20 cellular contexts compared by ENCODE assay signal in the genomic region with DNA sequence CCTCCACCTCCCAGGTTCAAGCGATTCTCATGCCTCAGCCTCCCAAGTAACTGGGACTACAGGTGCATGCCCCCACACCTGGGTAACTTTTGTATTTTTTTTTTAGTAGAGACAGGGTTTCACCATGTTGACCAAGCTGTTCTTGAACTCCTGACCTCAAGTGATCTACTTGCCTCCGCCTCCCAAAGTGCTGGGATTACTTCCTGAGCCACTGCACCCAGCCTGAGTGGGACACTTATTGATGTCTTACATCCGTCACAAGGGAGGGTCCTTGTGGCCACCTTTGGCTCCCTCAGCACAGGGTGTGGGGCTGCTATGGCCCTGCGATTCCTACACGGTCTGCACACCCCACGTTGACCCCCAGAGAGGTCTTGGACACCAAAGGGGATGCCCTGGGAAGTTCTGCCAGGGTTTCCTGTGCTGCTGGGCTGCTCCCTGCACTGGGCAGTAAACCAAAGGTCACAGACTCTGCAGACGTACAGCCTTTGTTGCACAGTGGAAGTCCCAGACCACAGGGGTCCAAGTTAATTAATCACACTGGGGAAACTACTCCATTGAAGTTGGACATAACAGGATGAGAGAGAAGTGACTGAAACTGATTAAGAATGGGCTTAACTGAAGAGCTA.
DNase-seq lines count a peak whose midpoint lies in the region; ATAC-seq, FAIRE-seq and TF ChIP-seq lines count a peak whose summit lies in the region.
"Had no signal": no experiment of that assay in that cellular context is flagged by ENCODE, and none has a peak within 500 bp of the region (broad histone marks: within the 10 kb centered on the region; RNA-seq: fewer than 3 reads in every experiment).

No MANE protein-coding gene starts in this region.

- H4K8ac ChIP-seq in neuronal stem cell (ENCODE audit: low read depth, low read length) = no peak overlapping the region

- intact Hi-C loops in HepG2 (cut with micrococcal nuclease; ENCODE audit: unreplicated experiment) = no loop called here
- intact Hi-C loops in CD8-positive, alpha-beta T cell (cut with DNase I, micrococcal nuclease) = no loop called here

- no peak overlapping the region for H4K91ac ChIP-seq in neuronal stem cell (ENCODE audit: low read depth, low read length, poor library complexity)

- BruUV-seq in HepG2 (replicated peaks; lab: Mats Ljungman, UMichigan) = no TSS peak

- FAIRE-seq in HTR-8/SVneo (lab: Jason Lieb, UNC) (peak; percentile 46), HepG2 (lab: Jason Lieb, UNC) (no peak)
- FAIRE-seq: G401.6, RCC 7860 had no signal

- peaks cover 18% of the 10 kb centered on the region for H3K79me2 ChIP-seq in HepG2 (ENCODE audit: insufficient read depth, low read length)

- H3K27ac Mint-ChIP-seq in CD8-positive, alpha-beta T cell = no peak overlapping the region
- H3K27ac Mint-ChIP-seq in endothelial cell (ENCODE audit: unreplicated experiment) = no peak overlapping the region
- H3K27ac Mint-ChIP-seq: HFFc6 had no signal

- H3K79me1 ChIP-seq in neuronal stem cell (ENCODE audit: low read depth, low read length) = peaks cover 3% of the 10 kb centered on the region

- in situ Hi-C loops in HepG2 (cut with HindIII; ENCODE audit: extremely low pct_ligation_motif_present, low pct_unique_long_range_greater_than_20kb) = no loop called here

- TF ChIP-seq EP300 in HepG2 (IDR thresholded peaks at IDR 0.05; ENCODE audit: low read depth in 2 of 2, low read length in 2 of 2) (no peak), HepG2 (CRISPR knock-in tag; IDR thresholded peaks at IDR 0.05; ENCODE audit: borderline replicate concordance) (no peak)

- H2BK12ac ChIP-seq in neuronal stem cell (ENCODE audit: low read length) = no peak overlapping the region

- H3K27ac ChIP-seq in WERI-Rb-1 (peak overlapping the region; percentile 86), HepG2 (ENCODE audit: extremely low read length, insufficient read depth, low read length) (peak overlapping the region; percentile 30), neuronal stem cell (replicated peaks; ENCODE audit: low read length) (peak overlapping the region; percentile 51)
- no peak overlapping the region for H3K27ac ChIP-seq in CD8-positive, alpha-beta T cell (ENCODE audit: low read depth, low read length)
- H3K27ac ChIP-seq: C4-2B had no signal

- TF ChIP-seq CTCF in WERI-Rb-1 (IDR thresholded peaks at IDR 0.05; ENCODE audit: low read depth, low read length) (no peak), HepG2 (CRISPR knock-in tag; IDR thresholded peaks at IDR 0.05) (no peak), endothelial cell (IDR thresholded peaks at IDR 0.05; ENCODE audit: unreplicated experiment) (no peak)
- TF ChIP-seq CTCF in CD8-positive, alpha-beta T cell (IDR thresholded peaks at IDR 0.05) = no peak

- no peak overlapping the region for H2BK5ac ChIP-seq in neuronal stem cell (ENCODE audit: low read length)

- H3K9ac ChIP-seq in HepG2 (ENCODE audit: insufficient read depth, low read depth, low read length) (no peak overlapping the region), neuronal stem cell (ENCODE audit: low read depth, low read length, poor library complexity) (no peak overlapping the region)

- no peak overlapping the region for H3K14ac ChIP-seq in neuronal stem cell (ENCODE audit: low read length)

- ATAC-seq in HepG2 = peak; percentile 63
- no peak for ATAC-seq in CD8-positive, alpha-beta T cell
- ATAC-seq in GM18498 (IDR thresholded peaks at IDR 0.05; ENCODE audit: unreplicated experiment) = no peak

- CTCF ChIA-PET in HepG2 (lab: Yijun Ruan, JAX; ENCODE audit: low intra/inter-chr PET ratio, low total read pairs) = no interaction called here
- CTCF ChIA-PET in CD8-positive, alpha-beta T cell (lab: Charles Lee) = interaction anchor here (1.4 kb wide), 1 partner anchor 13 kb away, joined by 3 read pairs; no protein-coding TSS in a partner anchor

- DNase-seq in HTR-8/SVneo (ENCODE audit: insufficient read length, low spot score) = no peak
- peak; percentile 73 for DNase-seq in WERI-Rb-1
- peak; percentile 23 for DNase-seq in HepG2 (ENCODE audit: low spot score)
- DNase-seq in neuronal stem cell (ENCODE audit: low spot score) = peak; percentile 64
- no peak for DNase-seq in midbrain (lab: John Stamatoyannopoulos, UW)
- DNase-seq in CD8-positive, alpha-beta T cell = no peak
- DNase-seq in endothelial cell (ENCODE audit: low spot score) = no peak
- DNase-seq: H7, HFFc6, KG1, NCI-H1092 treated with DMSO at 0.1 percent for 48 hours, NCI-H1436 treated with DMSO at 0.1 percent for 48 hours, NCI-H1930, NCI-H2227 treated with DMSO at 0.1 percent for 48 hours, NCI-H510A, NCI-H774 had no signal

- H3K4me2 ChIP-seq in HepG2 (ENCODE audit: low read depth, low read length) (0 out of 2 replicates have a peak overlapping the region, but pooled peaks have one; percentile 25), neuronal stem cell (ENCODE audit: insufficient read depth, low read length, poor library complexity, severe bottlenecking) (no peak overlapping the region)

- H3K4me3 ChIP-seq in WERI-Rb-1 (ENCODE audit: low read depth, low read length) (0 out of 2 replicates have a peak overlapping the region, but pooled peaks have one; percentile 19), HepG2 (replicated peaks in 1 of 3; ENCODE audit: insufficient read depth in 1 of 3, low read depth in 2 of 3, low read length in 3 of 3) (no peak overlapping the region), neuronal stem cell (ENCODE audit: low read length in 2 of 2) (no peak overlapping the region)
- H3K4me3 ChIP-seq in CD8-positive, alpha-beta T cell (ENCODE audit: low read depth, low read length) = no peak overlapping the region

- WGBS in HepG2 (ENCODE audit: low lambda C conversion rate) = 80% methylated on average over 5 of the region's 7 CpGs
- no CpG with 5 or more reads among the region's 7 CpGs for WGBS in neuronal stem cell (ENCODE audit: extremely low coverage in 2 of 2, insufficient read length in 2 of 2, insufficient replicate concordance in 1 of 2), 2 donors

- H3K9me3 ChIP-seq in WERI-Rb-1 (ENCODE audit: severe bottlenecking) (no peaks in the 10 kb centered on the region), HepG2 (ENCODE audit: low read length) (no peaks in the 10 kb centered on the region), neuronal stem cell (replicated peaks in 1 of 2; ENCODE audit: control insufficient read depth in 2 of 2, insufficient read depth in 1 of 2, low read depth in 1 of 2, low read length in 2 of 2) (no peaks in the 10 kb centered on the region)
- H3K9me3 ChIP-seq in CD8-positive, alpha-beta T cell (ENCODE audit: low read length) = no peaks in the 10 kb centered on the region

- TF ChIP-seq RAD21 in HepG2 (CRISPR knock-in tag; IDR thresholded peaks at IDR 0.05) = no peak

- H3K4me1 Mint-ChIP-seq in CD8-positive, alpha-beta T cell (ENCODE audit: low read depth) = no peaks in the 10 kb centered on the region
- H3K4me1 Mint-ChIP-seq in endothelial cell (ENCODE audit: unreplicated experiment) = peaks cover 26% of the 10 kb centered on the region

- no peak overlapping the region for H3K23ac ChIP-seq in neuronal stem cell (ENCODE audit: low read depth, low read length, poor library complexity)

- H3K9me3 Mint-ChIP-seq in CD8-positive, alpha-beta T cell = no peaks in the 10 kb centered on the region
- no peaks in the 10 kb centered on the region for H3K9me3 Mint-ChIP-seq in endothelial cell (ENCODE audit: unreplicated experiment)
- H3K9me3 Mint-ChIP-seq: HFFc6 had no signal

- H3K4me3 Mint-ChIP-seq in CD8-positive, alpha-beta T cell = no peak overlapping the region
- no peak overlapping the region for H3K4me3 Mint-ChIP-seq in endothelial cell (ENCODE audit: unreplicated experiment)
- H3K4me3 Mint-ChIP-seq: HFFc6 had no signal

- H3K27me3 ChIP-seq in WERI-Rb-1 (ENCODE audit: insufficient read depth, low read depth, severe bottlenecking) (no peaks in the 10 kb centered on the region), HepG2 (ENCODE audit: control insufficient read depth in 1 of 2, insufficient read depth in 2 of 2, low read length in 2 of 2) (no peaks in the 10 kb centered on the region), neuronal stem cell (ENCODE audit: control insufficient read depth in 3 of 3, insufficient read depth in 3 of 3, low read depth in 1 of 3, low read length in 3 of 3) (no peaks in the 10 kb centered on the region)
- no peaks in the 10 kb centered on the region for H3K27me3 ChIP-seq in CD8-positive, alpha-beta T cell (ENCODE audit: insufficient read depth, low read length)

- no peak overlapping the region for H2AK5ac ChIP-seq in neuronal stem cell (ENCODE audit: low read depth, low read length)

- H3K36me3 ChIP-seq in WERI-Rb-1 = peaks cover 2% of the 10 kb centered on the region; the same call in 1 of the 2 replicates
- peaks cover 1 to 2% of the 10 kb centered on the region in 2 experiments; a peak in 4 of 5 replicates for H3K36me3 ChIP-seq in HepG2 (replicated peaks in 1 of 2; ENCODE audit: control insufficient read depth in 1 of 2, insufficient read depth in 2 of 2, low read length in 2 of 2)
- no peaks in the 10 kb centered on the region for H3K36me3 ChIP-seq in neuronal stem cell (replicated peaks in 1 of 2; ENCODE audit: control insufficient read depth in 2 of 2, insufficient read depth in 2 of 2, low read length in 2 of 2)
- no peaks in the 10 kb centered on the region for H3K36me3 ChIP-seq in CD8-positive, alpha-beta T cell (ENCODE audit: insufficient read depth, low read length)

- peaks cover 9% of the 10 kb centered on the region for H3K27me3 Mint-ChIP-seq in CD8-positive, alpha-beta T cell (ENCODE audit: low read depth)
- H3K27me3 Mint-ChIP-seq in endothelial cell (ENCODE audit: unreplicated experiment) = peaks cover 1% of the 10 kb centered on the region

- H3K4ac ChIP-seq in neuronal stem cell (ENCODE audit: low read length) = no peak overlapping the region

- peaks cover 93% of the 10 kb centered on the region for H3K4me1 ChIP-seq in HepG2 (ENCODE audit: insufficient read depth, low read length)
- H3K4me1 ChIP-seq in neuronal stem cell (ENCODE audit: control insufficient read depth in 2 of 2, insufficient read depth in 1 of 2, low read depth in 1 of 2, low read length in 2 of 2) = peaks cover 7 to 12% of the 10 kb centered on the region in 2 donors
- no peaks in the 10 kb centered on the region for H3K4me1 ChIP-seq in CD8-positive, alpha-beta T cell (ENCODE audit: insufficient read depth, low read length)

- H2AFZ ChIP-seq in HepG2 (ENCODE audit: low read length) = no peak overlapping the region
- no peak overlapping the region for H2AFZ ChIP-seq in neuronal stem cell (ENCODE audit: low read length)

- no peak overlapping the region for H2BK15ac ChIP-seq in neuronal stem cell (ENCODE audit: low read length)

- no peak for TF ChIP-seq POLR2A in HepG2 (IDR thresholded peaks at IDR 0.05; ENCODE audit: insufficient read depth in 1 of 2, low read depth in 2 of 2, low read length in 2 of 2)

- POLR2A ChIA-PET in HepG2 (lab: Yijun Ruan, JAX) = interaction anchor here (2.4 kb wide), 1 partner anchor 19 kb away, joined by 6 read pairs; no protein-coding TSS in a partner anchor
- POLR2A ChIA-PET in CD8-positive, alpha-beta T cell (lab: Charles Lee) = no interaction called here

- no peaks in the 10 kb centered on the region for H4K20me1 ChIP-seq in HepG2 (ENCODE audit: insufficient read depth, low read length)

- H2BK120ac ChIP-seq in neuronal stem cell (ENCODE audit: low read depth, low read length) = no peak overlapping the region

- H3K18ac ChIP-seq in neuronal stem cell (ENCODE audit: low read length) = no peak overlapping the region

- no peaks in the 10 kb centered on the region for H3K36me3 Mint-ChIP-seq in CD8-positive, alpha-beta T cell
- H3K36me3 Mint-ChIP-seq in endothelial cell (ENCODE audit: low read depth, unreplicated experiment) = no peaks in the 10 kb centered on the region

Comparison
In these comparisons a context has a peak if more than half of its experiments do, and no peak if none do; other contexts are left out.
1. DNase-seq: peak in WERI-Rb-1 (single experiment), HepG2 (single experiment) and neuronal stem cell (single experiment); none in HTR-8/SVneo (single experiment), midbrain (single experiment), CD8-positive, alpha-beta T cell (0 of 7) and endothelial cell (single experiment).